Comparison of ENCODE assay signal across 1 cellular context in the genomic region with DNA sequence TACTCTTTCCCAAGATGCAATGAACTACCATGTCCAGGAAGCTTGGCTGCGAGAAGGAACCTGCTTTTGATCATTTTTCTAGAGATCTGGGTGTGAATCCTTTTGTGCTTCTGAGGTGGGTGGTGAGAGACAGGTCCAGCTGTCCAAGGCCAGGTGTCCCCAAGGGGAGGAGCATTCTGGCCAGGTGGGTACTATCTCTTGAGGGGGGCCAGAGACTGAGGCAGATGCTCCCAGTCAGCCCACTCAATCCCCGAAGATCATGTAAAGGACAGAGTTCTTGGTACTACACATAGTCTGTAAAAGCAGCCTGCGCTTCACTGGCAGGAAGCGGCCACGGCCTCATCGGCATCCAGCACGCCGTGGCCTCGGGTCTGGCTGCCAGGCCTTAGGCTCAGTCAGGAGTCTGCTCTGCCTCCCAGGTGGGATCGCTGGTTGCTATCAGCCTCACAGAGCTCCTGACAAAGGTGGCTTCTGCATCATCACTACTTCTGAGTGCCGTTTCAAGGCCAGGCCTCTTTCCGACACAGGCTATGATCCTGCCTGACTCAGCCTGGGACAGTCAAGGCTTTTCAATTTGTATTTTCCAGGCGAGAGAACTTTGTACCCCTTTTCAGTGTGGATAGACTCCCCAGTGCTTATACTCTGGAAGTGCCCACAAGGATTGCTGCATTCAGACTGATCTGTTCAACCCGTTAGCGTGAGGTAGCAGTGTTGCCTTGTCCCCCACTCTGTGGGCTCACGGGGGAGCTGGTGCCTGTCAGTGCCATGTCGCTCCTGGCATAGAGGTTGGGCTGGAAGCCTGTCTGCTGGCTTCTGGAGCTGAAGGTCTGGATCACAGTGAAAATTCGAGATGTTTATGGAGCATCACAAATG.
A peak's percentile ranks its signal among the peaks of the same experiment; 100 is the strongest.
TF ChIP-seq lines count a peak whose summit lies in the region.

No MANE protein-coding gene starts in this region.

TF ChIP-seq in HepG2, 621 proteins besides CTCF, POLR2A, EP300 and RAD21 (continued from another document and continues in another):
- TF ChIP-seq, protein P1, sequence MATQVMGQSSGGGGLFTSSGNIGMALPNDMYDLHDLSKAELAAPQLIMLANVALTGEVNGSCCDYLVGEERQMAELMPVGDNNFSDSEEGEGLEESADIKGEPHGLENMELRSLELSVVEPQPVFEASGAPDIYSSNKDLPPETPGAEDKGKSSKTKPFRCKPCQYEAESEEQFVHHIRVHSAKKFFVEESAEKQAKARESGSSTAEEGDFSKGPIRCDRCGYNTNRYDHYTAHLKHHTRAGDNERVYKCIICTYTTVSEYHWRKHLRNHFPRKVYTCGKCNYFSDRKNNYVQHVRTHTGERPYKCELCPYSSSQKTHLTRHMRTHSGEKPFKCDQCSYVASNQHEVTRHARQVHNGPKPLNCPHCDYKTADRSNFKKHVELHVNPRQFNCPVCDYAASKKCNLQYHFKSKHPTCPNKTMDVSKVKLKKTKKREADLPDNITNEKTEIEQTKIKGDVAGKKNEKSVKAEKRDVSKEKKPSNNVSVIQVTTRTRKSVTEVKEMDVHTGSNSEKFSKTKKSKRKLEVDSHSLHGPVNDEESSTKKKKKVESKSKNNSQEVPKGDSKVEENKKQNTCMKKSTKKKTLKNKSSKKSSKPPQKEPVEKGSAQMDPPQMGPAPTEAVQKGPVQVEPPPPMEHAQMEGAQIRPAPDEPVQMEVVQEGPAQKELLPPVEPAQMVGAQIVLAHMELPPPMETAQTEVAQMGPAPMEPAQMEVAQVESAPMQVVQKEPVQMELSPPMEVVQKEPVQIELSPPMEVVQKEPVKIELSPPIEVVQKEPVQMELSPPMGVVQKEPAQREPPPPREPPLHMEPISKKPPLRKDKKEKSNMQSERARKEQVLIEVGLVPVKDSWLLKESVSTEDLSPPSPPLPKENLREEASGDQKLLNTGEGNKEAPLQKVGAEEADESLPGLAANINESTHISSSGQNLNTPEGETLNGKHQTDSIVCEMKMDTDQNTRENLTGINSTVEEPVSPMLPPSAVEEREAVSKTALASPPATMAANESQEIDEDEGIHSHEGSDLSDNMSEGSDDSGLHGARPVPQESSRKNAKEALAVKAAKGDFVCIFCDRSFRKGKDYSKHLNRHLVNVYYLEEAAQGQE (IDR thresholded peaks at IDR 0.05; ENCODE audit: borderline replicate concordance in 1 of 2, low read depth in 1 of 2, low read length in 2 of 2), result no peak
- no peak for TF ChIP-seq PHB2 (IDR thresholded peaks at IDR 0.05; ENCODE audit: partially characterized antibody)
- no peak for TF ChIP-seq MAFK (conservative IDR thresholded peaks at IDR 0.05 in 1 of 2, IDR thresholded peaks at IDR 0.05 in 1 of 2; ENCODE audit: low read length in 2 of 2)
- TF ChIP-seq, protein P2, sequence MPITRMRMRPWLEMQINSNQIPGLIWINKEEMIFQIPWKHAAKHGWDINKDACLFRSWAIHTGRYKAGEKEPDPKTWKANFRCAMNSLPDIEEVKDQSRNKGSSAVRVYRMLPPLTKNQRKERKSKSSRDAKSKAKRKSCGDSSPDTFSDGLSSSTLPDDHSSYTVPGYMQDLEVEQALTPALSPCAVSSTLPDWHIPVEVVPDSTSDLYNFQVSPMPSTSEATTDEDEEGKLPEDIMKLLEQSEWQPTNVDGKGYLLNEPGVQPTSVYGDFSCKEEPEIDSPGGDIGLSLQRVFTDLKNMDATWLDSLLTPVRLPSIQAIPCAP (CRISPR knock-in tag; IDR thresholded peaks at IDR 0.05; ENCODE audit: low read depth), result no peak
- TF ChIP-seq NR3C1 (CRISPR knock-in tag; IDR thresholded peaks at IDR 0.05), result no peak
- TF ChIP-seq THAP11 (CRISPR knock-in tag; IDR thresholded peaks at IDR 0.05), result 0 out of 2 replicates have a peak, but pooled peaks have one; percentile 3
- no peak for TF ChIP-seq SP1 (IDR thresholded peaks at IDR 0.05)
- no peak for TF ChIP-seq SP1 (CRISPR knock-in tag; IDR thresholded peaks at IDR 0.05)
- TF ChIP-seq, protein P3, sequence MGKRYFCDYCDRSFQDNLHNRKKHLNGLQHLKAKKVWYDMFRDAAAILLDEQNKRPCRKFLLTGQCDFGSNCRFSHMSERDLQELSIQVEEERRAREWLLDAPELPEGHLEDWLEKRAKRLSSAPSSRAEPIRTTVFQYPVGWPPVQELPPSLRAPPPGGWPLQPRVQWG (CRISPR knock-in tag; IDR thresholded peaks at IDR 0.05; ENCODE audit: borderline replicate concordance, low read depth), result no peak
- TF ChIP-seq ZNF468 (CRISPR knock-in tag; IDR thresholded peaks at IDR 0.05), result no peak
- TF ChIP-seq PCBP2 (optimal IDR thresholded peaks at IDR 0.05; ENCODE audit: low read depth, low read length, poor library complexity, severe bottlenecking), result no peak
- no peak for TF ChIP-seq MBNL3 (CRISPR knock-in tag; conservative IDR thresholded peaks at IDR 0.05)
- no peak for TF ChIP-seq ZNF337 (CRISPR knock-in tag; IDR thresholded peaks at IDR 0.05; ENCODE audit: borderline replicate concordance, low read depth)
- TF ChIP-seq ZNF30 (CRISPR knock-in tag; IDR thresholded peaks at IDR 0.05), result no peak
- TF ChIP-seq SRF (IDR thresholded peaks at IDR 0.05; ENCODE audit: low read depth, low read length), result no peak
- peak; percentile 48; the same call in 1 of the 2 replicates for TF ChIP-seq ZNF768 (CRISPR knock-in tag; IDR thresholded peaks at IDR 0.05)
- no peak for TF ChIP-seq ZNF674 (CRISPR knock-in tag; IDR thresholded peaks at IDR 0.05; ENCODE audit: low read depth)
- no peak for TF ChIP-seq ZSCAN12 (CRISPR knock-in tag; IDR thresholded peaks at IDR 0.05)
- 0 out of 2 replicates have a peak, but pooled peaks have one; percentile 26 for TF ChIP-seq SPEN (CRISPR knock-in tag; IDR thresholded peaks at IDR 0.05; ENCODE audit: low read depth)
- TF ChIP-seq, protein P4, sequence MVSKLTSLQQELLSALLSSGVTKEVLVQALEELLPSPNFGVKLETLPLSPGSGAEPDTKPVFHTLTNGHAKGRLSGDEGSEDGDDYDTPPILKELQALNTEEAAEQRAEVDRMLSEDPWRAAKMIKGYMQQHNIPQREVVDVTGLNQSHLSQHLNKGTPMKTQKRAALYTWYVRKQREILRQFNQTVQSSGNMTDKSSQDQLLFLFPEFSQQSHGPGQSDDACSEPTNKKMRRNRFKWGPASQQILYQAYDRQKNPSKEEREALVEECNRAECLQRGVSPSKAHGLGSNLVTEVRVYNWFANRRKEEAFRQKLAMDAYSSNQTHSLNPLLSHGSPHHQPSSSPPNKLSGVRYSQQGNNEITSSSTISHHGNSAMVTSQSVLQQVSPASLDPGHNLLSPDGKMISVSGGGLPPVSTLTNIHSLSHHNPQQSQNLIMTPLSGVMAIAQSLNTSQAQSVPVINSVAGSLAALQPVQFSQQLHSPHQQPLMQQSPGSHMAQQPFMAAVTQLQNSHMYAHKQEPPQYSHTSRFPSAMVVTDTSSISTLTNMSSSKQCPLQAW (CRISPR knock-in tag; IDR thresholded peaks at IDR 0.05), result no peak
- TF ChIP-seq ZNF761 (CRISPR knock-in tag; conservative IDR thresholded peaks at IDR 0.05), result 0 out of 2 replicates have a peak, but pooled peaks have one; percentile 27
- TF ChIP-seq, protein P5, sequence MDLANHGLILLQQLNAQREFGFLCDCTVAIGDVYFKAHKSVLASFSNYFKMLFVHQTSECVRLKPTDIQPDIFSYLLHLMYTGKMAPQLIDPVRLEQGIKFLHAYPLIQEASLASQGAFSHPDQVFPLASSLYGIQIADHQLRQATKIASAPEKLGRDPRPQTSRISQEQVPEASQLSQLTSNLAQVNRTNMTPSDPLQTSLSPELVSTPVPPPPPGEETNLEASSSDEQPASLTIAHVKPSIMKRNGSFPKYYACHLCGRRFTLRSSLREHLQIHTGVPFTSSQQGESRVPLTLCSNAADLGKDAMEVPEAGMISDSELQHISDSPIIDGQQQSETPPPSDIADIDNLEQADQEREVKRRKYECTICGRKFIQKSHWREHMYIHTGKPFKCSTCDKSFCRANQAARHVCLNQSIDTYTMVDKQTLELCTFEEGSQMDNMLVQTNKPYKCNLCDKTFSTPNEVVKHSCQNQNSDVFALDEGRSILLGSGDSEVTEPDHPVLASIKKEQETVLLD (CRISPR knock-in tag; IDR thresholded peaks at IDR 0.05; ENCODE audit: low read depth), result no peak
- no peak for TF ChIP-seq ZNF709 (CRISPR knock-in tag; IDR thresholded peaks at IDR 0.05)
- TF ChIP-seq, protein P6, sequence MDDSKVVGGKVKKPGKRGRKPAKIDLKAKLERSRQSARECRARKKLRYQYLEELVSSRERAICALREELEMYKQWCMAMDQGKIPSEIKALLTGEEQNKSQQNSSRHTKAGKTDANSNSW (CRISPR knock-in tag; IDR thresholded peaks at IDR 0.05; ENCODE audit: borderline replicate concordance), result no peak
- TF ChIP-seq HOXD1 (CRISPR knock-in tag; IDR thresholded peaks at IDR 0.05), result no peak
- no peak for TF ChIP-seq GTF2F1 (IDR thresholded peaks at IDR 0.05; ENCODE audit: low read length)
- TF ChIP-seq ZMYM2 (CRISPR knock-in tag; IDR thresholded peaks at IDR 0.05), result no peak
- no peak; the same call in 1 of the 2 replicates for TF ChIP-seq KMT2A (CRISPR knock-in tag; IDR thresholded peaks at IDR 0.05)
- no peak for TF ChIP-seq ZFAT (CRISPR knock-in tag; conservative IDR thresholded peaks at IDR 0.05)
- TF ChIP-seq ZMAT3 (CRISPR knock-in tag; conservative IDR thresholded peaks at IDR 0.05), result no peak
- no peak for TF ChIP-seq GATA4 (IDR thresholded peaks at IDR 0.05; ENCODE audit: borderline replicate concordance, low read depth)
- TF ChIP-seq JUN (CRISPR knock-in tag; IDR thresholded peaks at IDR 0.05), result no peak
- peak; percentile 51; the same call in 1 of the 2 replicates for TF ChIP-seq MTA1 (CRISPR knock-in tag; IDR thresholded peaks at IDR 0.05; ENCODE audit: borderline replicate concordance)
- 0 out of 2 replicates have a peak, but pooled peaks have one; percentile 17 for TF ChIP-seq ZSCAN25 (CRISPR knock-in tag; IDR thresholded peaks at IDR 0.05)
- no peak for TF ChIP-seq KAT8 (CRISPR knock-in tag; IDR thresholded peaks at IDR 0.05)
- TF ChIP-seq EZH2 (conservative IDR thresholded peaks at IDR 0.05; ENCODE audit: low read depth, low read length), result no peak
- no peak for TF ChIP-seq SCMH1 (CRISPR knock-in tag; IDR thresholded peaks at IDR 0.05; ENCODE audit: borderline replicate concordance)
- TF ChIP-seq, protein P7, sequence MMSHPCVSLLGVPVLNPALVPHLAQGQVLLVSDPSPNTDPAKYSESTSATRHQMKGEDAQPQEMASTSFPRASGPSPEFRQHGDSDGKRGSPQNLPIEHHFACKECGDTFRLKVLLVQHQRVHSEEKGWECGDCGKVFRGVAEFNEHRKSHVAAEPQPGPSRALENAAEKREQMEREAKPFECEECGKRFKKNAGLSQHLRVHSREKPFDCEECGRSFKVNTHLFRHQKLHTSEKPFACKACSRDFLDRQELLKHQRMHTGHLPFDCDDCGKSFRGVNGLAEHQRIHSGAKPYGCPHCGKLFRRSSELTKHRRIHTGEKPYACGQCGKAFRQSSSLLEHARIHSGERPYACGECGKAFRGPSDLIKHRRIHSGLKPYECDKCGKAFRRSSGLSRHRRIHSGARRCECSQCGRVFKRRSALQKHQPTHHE (CRISPR knock-in tag; IDR thresholded peaks at IDR 0.05; ENCODE audit: borderline replicate concordance), result no peak
- TF ChIP-seq NAIF1 (CRISPR knock-in tag; IDR thresholded peaks at IDR 0.05; ENCODE audit: borderline replicate concordance), result no peak
- TF ChIP-seq, protein P8, sequence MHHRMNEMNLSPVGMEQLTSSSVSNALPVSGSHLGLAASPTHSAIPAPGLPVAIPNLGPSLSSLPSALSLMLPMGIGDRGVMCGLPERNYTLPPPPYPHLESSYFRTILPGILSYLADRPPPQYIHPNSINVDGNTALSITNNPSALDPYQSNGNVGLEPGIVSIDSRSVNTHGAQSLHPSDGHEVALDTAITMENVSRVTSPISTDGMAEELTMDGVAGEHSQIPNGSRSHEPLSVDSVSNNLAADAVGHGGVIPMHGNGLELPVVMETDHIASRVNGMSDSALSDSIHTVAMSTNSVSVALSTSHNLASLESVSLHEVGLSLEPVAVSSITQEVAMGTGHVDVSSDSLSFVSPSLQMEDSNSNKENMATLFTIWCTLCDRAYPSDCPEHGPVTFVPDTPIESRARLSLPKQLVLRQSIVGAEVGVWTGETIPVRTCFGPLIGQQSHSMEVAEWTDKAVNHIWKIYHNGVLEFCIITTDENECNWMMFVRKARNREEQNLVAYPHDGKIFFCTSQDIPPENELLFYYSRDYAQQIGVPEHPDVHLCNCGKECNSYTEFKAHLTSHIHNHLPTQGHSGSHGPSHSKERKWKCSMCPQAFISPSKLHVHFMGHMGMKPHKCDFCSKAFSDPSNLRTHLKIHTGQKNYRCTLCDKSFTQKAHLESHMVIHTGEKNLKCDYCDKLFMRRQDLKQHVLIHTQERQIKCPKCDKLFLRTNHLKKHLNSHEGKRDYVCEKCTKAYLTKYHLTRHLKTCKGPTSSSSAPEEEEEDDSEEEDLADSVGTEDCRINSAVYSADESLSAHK (CRISPR knock-in tag; IDR thresholded peaks at IDR 0.05; ENCODE audit: borderline replicate concordance), result no peak
- no peak for TF ChIP-seq ZNF446 (CRISPR knock-in tag; IDR thresholded peaks at IDR 0.05)
- no peak for TF ChIP-seq SOX13 (IDR thresholded peaks at IDR 0.05)
- peak in 1 of 2 experiments; percentile 47; a peak in 1 of 4 replicates for TF ChIP-seq SOX13 (CRISPR knock-in tag; conservative IDR thresholded peaks at IDR 0.05 in 1 of 2, IDR thresholded peaks at IDR 0.05 in 1 of 2)
- TF ChIP-seq, protein P9, sequence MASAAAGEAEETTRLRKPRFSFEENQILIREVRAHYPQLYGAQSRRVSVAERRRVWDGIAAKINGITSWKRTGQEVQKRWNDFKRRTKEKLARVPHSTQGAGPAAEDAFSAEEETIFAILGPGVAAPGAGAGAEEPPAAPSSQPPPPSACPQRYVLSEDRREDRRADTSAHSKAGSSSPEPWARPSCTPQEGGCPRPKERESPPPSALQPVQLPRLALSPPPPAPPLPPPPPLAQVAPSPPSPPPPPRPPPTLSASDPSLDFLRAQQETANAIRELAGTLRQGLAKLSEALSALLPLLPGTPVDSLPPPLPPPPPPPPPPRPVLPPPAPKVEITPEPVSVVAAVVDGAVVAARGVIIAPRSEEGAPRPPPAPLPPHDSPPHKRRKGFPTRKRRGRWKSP (CRISPR knock-in tag; IDR thresholded peaks at IDR 0.05), result no peak
- TF ChIP-seq KLF6 (CRISPR knock-in tag; IDR thresholded peaks at IDR 0.05), result no peak
- no peak; the same call in 1 of the 2 replicates for TF ChIP-seq RXRB (CRISPR knock-in tag; IDR thresholded peaks at IDR 0.05; ENCODE audit: borderline replicate concordance)
- no peak for TF ChIP-seq NFYC (CRISPR knock-in tag; IDR thresholded peaks at IDR 0.05)
- TF ChIP-seq, protein P10, sequence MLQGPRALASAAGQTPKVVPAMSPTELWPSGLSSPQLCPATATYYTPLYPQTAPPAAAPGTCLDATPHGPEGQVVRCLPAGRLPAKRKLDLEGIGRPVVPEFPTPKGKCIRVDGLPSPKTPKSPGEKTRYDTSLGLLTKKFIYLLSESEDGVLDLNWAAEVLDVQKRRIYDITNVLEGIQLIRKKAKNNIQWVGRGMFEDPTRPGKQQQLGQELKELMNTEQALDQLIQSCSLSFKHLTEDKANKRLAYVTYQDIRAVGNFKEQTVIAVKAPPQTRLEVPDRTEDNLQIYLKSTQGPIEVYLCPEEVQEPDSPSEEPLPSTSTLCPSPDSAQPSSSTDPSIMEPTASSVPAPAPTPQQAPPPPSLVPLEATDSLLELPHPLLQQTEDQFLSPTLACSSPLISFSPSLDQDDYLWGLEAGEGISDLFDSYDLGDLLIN (CRISPR knock-in tag; IDR thresholded peaks at IDR 0.05; ENCODE audit: borderline replicate concordance), result no peak
- TF ChIP-seq MTA3 (CRISPR knock-in tag; IDR thresholded peaks at IDR 0.05), result no peak
- TF ChIP-seq KDM4B (CRISPR knock-in tag; IDR thresholded peaks at IDR 0.05), result no peak
- no peak for TF ChIP-seq ZNF335 (CRISPR knock-in tag; IDR thresholded peaks at IDR 0.05)
- no peak for TF ChIP-seq ZNF564 (CRISPR knock-in tag; IDR thresholded peaks at IDR 0.05)
